ENCODE assay signal across 1 cellular context in the genomic region with DNA sequence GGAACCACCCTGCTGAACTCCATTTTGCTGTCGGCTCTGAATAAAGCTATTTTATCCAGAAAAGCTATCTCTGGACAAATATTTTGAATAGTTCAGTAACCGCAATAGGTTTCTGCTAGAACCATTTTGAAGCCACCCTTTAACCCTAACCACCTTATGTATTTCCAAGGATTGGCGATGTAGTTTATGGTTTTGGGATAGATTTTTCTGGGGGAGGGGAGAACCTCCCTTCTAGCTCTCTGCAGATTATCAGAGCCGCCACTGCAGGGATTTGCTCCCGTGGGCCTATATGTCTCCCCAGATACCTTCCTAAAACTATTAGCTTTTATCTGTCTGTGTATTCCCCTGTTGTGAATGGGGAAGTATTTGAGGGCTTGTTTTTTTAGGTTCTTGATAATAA.
TF ChIP-seq lines count a peak whose summit lies in the region.

No MANE protein-coding gene starts in this region.

TF ChIP-seq in IMR-90, 13 proteins besides CTCF, POLR2A, EP300 and RAD21 (continued from another document):
- no peak for TF ChIP-seq MAZ (IDR thresholded peaks at IDR 0.05; ENCODE audit: borderline replicate concordance, low read depth, low read length)
- TF ChIP-seq BHLHE40 (IDR thresholded peaks at IDR 0.05; ENCODE audit: low read depth, low read length) = no peak
- no peak for TF ChIP-seq CHD1 (IDR thresholded peaks at IDR 0.05; ENCODE audit: low read depth, low read length)
- TF ChIP-seq RFX5 (IDR thresholded peaks at IDR 0.05; ENCODE audit: low read depth, low read length) = no peak
- TF ChIP-seq, protein P1, sequence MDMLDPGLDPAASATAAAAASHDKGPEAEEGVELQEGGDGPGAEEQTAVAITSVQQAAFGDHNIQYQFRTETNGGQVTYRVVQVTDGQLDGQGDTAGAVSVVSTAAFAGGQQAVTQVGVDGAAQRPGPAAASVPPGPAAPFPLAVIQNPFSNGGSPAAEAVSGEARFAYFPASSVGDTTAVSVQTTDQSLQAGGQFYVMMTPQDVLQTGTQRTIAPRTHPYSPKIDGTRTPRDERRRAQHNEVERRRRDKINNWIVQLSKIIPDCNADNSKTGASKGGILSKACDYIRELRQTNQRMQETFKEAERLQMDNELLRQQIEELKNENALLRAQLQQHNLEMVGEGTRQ (IDR thresholded peaks at IDR 0.05; ENCODE audit: low read depth, low read length) = no peak
- no peak for TF ChIP-seq NFE2L2 (IDR thresholded peaks at IDR 0.05; ENCODE audit: low read depth, low read length)
- TF ChIP-seq FOS (IDR thresholded peaks at IDR 0.05; ENCODE audit: low read depth, low read length) = no peak
- no peak for TF ChIP-seq RCOR1 (IDR thresholded peaks at IDR 0.05; ENCODE audit: insufficient replicate concordance, low read length)
- no peak for TF ChIP-seq MXI1 (IDR thresholded peaks at IDR 0.05; ENCODE audit: borderline replicate concordance, low read depth, low read length)
